Comparison of ENCODE assay signal across 23 cellular contexts in genomic region chr12:72270246-72270645, GRCh38. TPM values are rescaled to one million over a fixed set of nuclear protein-coding genes. Genes with fewer than 3 reads are reported as not detected.
DNase-seq lines count a peak whose midpoint lies in the region; ATAC-seq and TF ChIP-seq lines count a peak whose summit lies in the region.
"Had no signal": no experiment of that assay in that cellular context is flagged by ENCODE, and none has a peak within 500 bp of the region (broad histone marks: within the 10 kb centered on the region; RNA-seq: fewer than 3 reads in every experiment).

No MANE protein-coding gene starts in this region.

- peaks cover 34% of the 10 kb centered on the region for H3K4me1 Mint-ChIP-seq in GM23338

- peaks cover 34% of the 10 kb centered on the region for H3K27me3 Mint-ChIP-seq in GM23338 (ENCODE audit: insufficient read depth, low read depth, poor library complexity)

- H3K79me2 ChIP-seq in GM23338 (replicated peaks; ENCODE audit: insufficient read depth): peaks cover 27% of the 10 kb centered on the region

- no peaks in the 10 kb centered on the region for H3K9me2 ChIP-seq in GM23338 (ENCODE audit: insufficient read depth)

- peak overlapping the region; percentile 80 for H3K4me3 ChIP-seq in GM23338
- peak overlapping the region; percentile 93 for H3K4me3 ChIP-seq in adipocyte (ENCODE audit: low read length)
- H3K4me3 ChIP-seq in kidney epithelial cell (ENCODE audit: low read depth, low read length): peak overlapping the region; percentile 96
- peak overlapping the region; percentile 87 for H3K4me3 ChIP-seq in skeletal muscle satellite cell (ENCODE audit: low read length)
- H3K4me3 ChIP-seq: BLaER1 treated with 17β-estradiol and CSF1 and Interleukin-3, amounts not matched to agents 10 nM and 100 nM had no signal

- DNase-seq in GM23338 (ENCODE audit: low spot score) (no peak), adipocyte (ENCODE audit: low read depth) (peak; percentile 37), kidney epithelial cell (ENCODE audit: low read depth) (no peak), LoVo (ENCODE audit: low spot score) (no peak), GM19238 (ENCODE audit: insufficient read length, low spot score) (no peak), NCI-H2227 (lab: John Stamatoyannopoulos, UW; ENCODE audit: unreplicated experiment) (no peak)
- DNase-seq: activated CD8-positive, alpha-beta T cell treated with anti-CD3 and anti-CD28 coated beads for 36 hours; activated T-cell treated with anti-CD3 and anti-CD28 coated beads, Interleukin-2, amount 50 U/mL, for 72 hours; central memory CD4-positive, alpha-beta T cell; effector memory CD4-positive, alpha-beta T cell; islet precursor cell; NCI-H187; NCI-H446; occipital lobe; stimulated activated CD4-positive, alpha-beta T cell treated with anti-CD3 and anti-CD28 coated beads, Interleukin-4, amount 100 ng/mL, for 1 hour; T-helper 1 cell had no signal

- H2AFZ ChIP-seq in GM23338: no peak overlapping the region

- H3K9me3 Mint-ChIP-seq in GM23338: no peaks in the 10 kb centered on the region
- H3K9me3 Mint-ChIP-seq: activated CD8-positive, alpha-beta T cell treated with anti-CD3 and anti-CD28 coated beads for 36 hours; mesothelial cell of epicardium had no signal

- peak overlapping the region; percentile 30 for H3K4me3 Mint-ChIP-seq in GM23338
- H3K4me3 Mint-ChIP-seq: activated CD8-positive, alpha-beta T cell treated with anti-CD3 and anti-CD28 coated beads for 36 hours; activated naive CD8-positive, alpha-beta T cell; activated T-cell treated with anti-CD3 and anti-CD28 coated beads, Interleukin-2, amount 50 U/mL, for 72 hours had no signal

- H3K27ac Mint-ChIP-seq in GM23338: no peak overlapping the region
- H3K27ac Mint-ChIP-seq: activated CD8-positive, alpha-beta T cell treated with anti-CD3 and anti-CD28 coated beads for 36 hours; activated naive CD8-positive, alpha-beta T cell; activated T-cell treated with anti-CD3 and anti-CD28 coated beads, Interleukin-2, amount 50 U/mL, for 72 hours; mesothelial cell of epicardium had no signal

- ATAC-seq in GM23338: no peak
- ATAC-seq in GM18520 (IDR thresholded peaks at IDR 0.05; ENCODE audit: unreplicated experiment): no peak
- ATAC-seq: activated CD8-positive, alpha-beta T cell treated with anti-CD3 and anti-CD28 coated beads for 36 hours; activated T-cell treated with anti-CD3 and anti-CD28 coated beads, Interleukin-2, amount 50 U/mL, for 72 hours had no signal

- H4K20me1 ChIP-seq in GM23338 (replicated peaks; ENCODE audit: insufficient read depth): no peaks in the 10 kb centered on the region
- H4K20me1 ChIP-seq: BLaER1 treated with 17β-estradiol and CSF1 and Interleukin-3, amounts not matched to agents 10 nM and 100 nM had no signal

- no peaks in the 10 kb centered on the region for H3F3A ChIP-seq in GM23338 (replicated peaks; ENCODE audit: low read depth)

- H3K4me1 ChIP-seq in GM23338 (ENCODE audit: insufficient read depth) (peaks cover 36% of the 10 kb centered on the region), adipocyte (ENCODE audit: control insufficient read depth, insufficient read depth, low read length) (peaks cover 11% of the 10 kb centered on the region), skeletal muscle satellite cell (ENCODE audit: control insufficient read depth, insufficient read depth, low read length) (peaks cover 10% of the 10 kb centered on the region)

- TF ChIP-seq CTCF in GM23338 (conservative IDR thresholded peaks at IDR 0.05; ENCODE audit: low read depth in 2 of 2) (no peak), kidney epithelial cell (IDR thresholded peaks at IDR 0.05; ENCODE audit: insufficient read depth, low read length, poor library complexity, severe bottlenecking) (no peak)

- no peak overlapping the region for H3K27ac ChIP-seq in GM23338 (ENCODE audit: low read depth)
- H3K27ac ChIP-seq: BLaER1 treated with 17β-estradiol and CSF1 and Interleukin-3, amounts not matched to agents 10 nM and 100 nM; skin epidermis; VCaP had no signal

- no peaks in the 10 kb centered on the region for H3K9me3 ChIP-seq in adipocyte (ENCODE audit: control insufficient read depth, low read length)
- no peaks in the 10 kb centered on the region for H3K9me3 ChIP-seq in skeletal muscle satellite cell (replicated peaks; ENCODE audit: low read length)

- H3K36me3 ChIP-seq in GM23338 (ENCODE audit: insufficient read depth) (no peaks in the 10 kb centered on the region), adipocyte (ENCODE audit: control insufficient read depth, insufficient read depth, low read length, severe bottlenecking) (no peaks in the 10 kb centered on the region), kidney epithelial cell (ENCODE audit: control insufficient read depth, insufficient read depth, low read length) (no peaks in the 10 kb centered on the region), skeletal muscle satellite cell (ENCODE audit: insufficient read depth, low read length) (no peaks in the 10 kb centered on the region)
- H3K36me3 ChIP-seq: BLaER1 treated with 17β-estradiol and CSF1 and Interleukin-3, amounts not matched to agents 10 nM and 100 nM had no signal

- no peaks in the 10 kb centered on the region for H3K36me3 Mint-ChIP-seq in GM23338 (ENCODE audit: low read depth)
- H3K36me3 Mint-ChIP-seq: activated naive CD8-positive, alpha-beta T cell; mesothelial cell of epicardium had no signal

- H3K9ac ChIP-seq in adipocyte (ENCODE audit: low read length) (peak overlapping the region; percentile 88), skeletal muscle satellite cell (ENCODE audit: low read depth, low read length) (peak overlapping the region; percentile 64)
- H3K9ac ChIP-seq: BLaER1 treated with 17β-estradiol and CSF1 and Interleukin-3, amounts not matched to agents 10 nM and 100 nM had no signal

- peak overlapping the region; percentile 91 for H3K4me2 ChIP-seq in GM23338
- H3K4me2 ChIP-seq in skeletal muscle satellite cell (ENCODE audit: low read length): peak overlapping the region; percentile 94
- H3K4me2 ChIP-seq: BLaER1 treated with 17β-estradiol and CSF1 and Interleukin-3, amounts not matched to agents 10 nM and 100 nM had no signal

- H3K27me3 ChIP-seq in GM23338 (ENCODE audit: insufficient read depth) (peaks cover 31% of the 10 kb centered on the region), adipocyte (replicated peaks; ENCODE audit: control insufficient read depth, insufficient read depth, low read length) (peaks cover 17% of the 10 kb centered on the region), kidney epithelial cell (ENCODE audit: control insufficient read depth, insufficient read depth, low read length) (no peaks in the 10 kb centered on the region), skeletal muscle satellite cell (ENCODE audit: control insufficient read depth, insufficient read depth, low read length) (peaks cover 23% of the 10 kb centered on the region)

TF ChIP-seq in GM23338, 12 proteins besides CTCF, POLR2A, EP300 and RAD21:
- TF ChIP-seq REST (IDR thresholded peaks at IDR 0.05; ENCODE audit: unreplicated experiment): no peak
- TF ChIP-seq POLR2AphosphoS5 (IDR thresholded peaks at IDR 0.05; ENCODE audit: low read depth): no peak
- no peak for TF ChIP-seq NANOG (IDR thresholded peaks at IDR 0.05; ENCODE audit: borderline replicate concordance)
- no peak for TF ChIP-seq EZH2phosphoT487 (IDR thresholded peaks at IDR 0.05; ENCODE audit: unreplicated experiment)
- no peak for TF ChIP-seq CREB1 (CRISPR knock-in tag; IDR thresholded peaks at IDR 0.05; ENCODE audit: low read depth)
- no peak for TF ChIP-seq JUNB (IDR thresholded peaks at IDR 0.05; ENCODE audit: unreplicated experiment)

RNA-seq across cellular contexts. Expression of gene TRHDE, which starts 1.9 kb away (rescaled TPM):
- 5.7 and 7.7 TPM in 2 replicates for total RNA-seq in GM23338 (2014; rRNA removed; shearing (Covaris generic))
- 1.3 and 1.5 TPM in 2 replicates for polyA plus RNA-seq in GM23338 (2016; fragmentation: Nextera tagmentation; extraction: Ambion mirVana)
- total RNA-seq in kidney epithelial cell: 5.6 and 5.8 TPM in 2 replicates
- total RNA-seq in skeletal muscle satellite cell (2012; rRNA removed): 0.25 TPM in 1 of 2 replicates, not detected in the other
- total RNA-seq: activated CD8-positive, alpha-beta T cell treated with anti-CD3 and anti-CD28 coated beads for 36 hours; activated T-cell treated with anti-CD3 and anti-CD28 coated beads, Interleukin-2, amount 50 U/mL, for 72 hours had no signal
